Comparison of ENCODE assay signal across 8 cellular contexts in the genomic region with DNA sequence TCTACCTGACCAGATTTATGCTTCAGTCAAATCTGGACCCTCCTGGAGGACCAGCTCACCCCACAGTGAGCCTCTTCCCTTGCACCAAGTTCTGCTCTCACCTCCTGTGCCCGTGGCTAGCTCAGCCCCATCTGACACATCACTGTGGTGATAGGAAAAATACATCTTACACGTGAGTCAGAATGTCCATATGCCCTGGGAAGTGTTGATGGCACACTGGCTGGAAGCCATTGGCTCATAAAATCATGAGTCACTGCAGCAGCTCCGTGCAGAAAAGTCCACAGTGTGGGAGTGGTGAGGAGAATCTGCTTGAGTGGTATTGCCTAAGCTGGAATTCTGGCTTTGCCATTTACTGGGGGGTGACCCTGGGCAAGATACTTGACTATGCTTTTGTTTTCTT. TPM values are rescaled to one million over a fixed set of nuclear protein-coding genes. Genes with fewer than 3 reads are reported as not detected.
A peak's percentile ranks its signal among the peaks of the same experiment; 100 is the strongest.
DNase-seq lines count a peak whose midpoint lies in the region; ATAC-seq and TF ChIP-seq lines count a peak whose summit lies in the region.

No MANE protein-coding gene starts in this region.

- ATAC-seq in Right ventricle myocardium inferior (peak; percentile 97), GM19023 (IDR thresholded peaks at IDR 0.05; ENCODE audit: unreplicated experiment) (no peak), GM21825 (IDR thresholded peaks at IDR 0.05; ENCODE audit: unreplicated experiment) (no peak)

- no peak overlapping the region for H3K4me3 ChIP-seq in AG10803 (ENCODE audit: low read length)

- intact Hi-C loops in Right ventricle myocardium inferior (cut with DNase I), result no loop called here

- DNase-seq in AG10803 (ENCODE audit: low read depth) (peak; percentile 99), HS-27A (ENCODE audit: low read depth) (peak; percentile 83), Right ventricle myocardium inferior (ENCODE audit: missing footprints) (peak; percentile 77), pons (ENCODE audit: low spot score) (no peak)
- peak; percentile 62 for DNase-seq in activated CD8-positive, alpha-beta memory T cell treated with anti-CD3 and anti-CD28 coated beads, Interleukin-2, amount 50 U/mL, for 48 hours
- DNase-seq in stimulated activated CD4-positive, alpha-beta T cell treated with anti-CD3 and anti-CD28 coated beads, Interleukin-2, amount 100 ng/mL, for 4 hours (ENCODE audit: low read depth), result peak; percentile 50

- 0 out of 2 replicates have a peak, but pooled peaks have one; percentile 2 for TF ChIP-seq CTCF in AG10803 (conservative IDR thresholded peaks at IDR 0.05; ENCODE audit: low read length)

RNA-seq across cellular contexts. Expression of a gene that starts 42.6 kb away (rescaled TPM):
- total RNA-seq in Right ventricle myocardium inferior, result 9.0 TPM
